In the genomic region with DNA sequence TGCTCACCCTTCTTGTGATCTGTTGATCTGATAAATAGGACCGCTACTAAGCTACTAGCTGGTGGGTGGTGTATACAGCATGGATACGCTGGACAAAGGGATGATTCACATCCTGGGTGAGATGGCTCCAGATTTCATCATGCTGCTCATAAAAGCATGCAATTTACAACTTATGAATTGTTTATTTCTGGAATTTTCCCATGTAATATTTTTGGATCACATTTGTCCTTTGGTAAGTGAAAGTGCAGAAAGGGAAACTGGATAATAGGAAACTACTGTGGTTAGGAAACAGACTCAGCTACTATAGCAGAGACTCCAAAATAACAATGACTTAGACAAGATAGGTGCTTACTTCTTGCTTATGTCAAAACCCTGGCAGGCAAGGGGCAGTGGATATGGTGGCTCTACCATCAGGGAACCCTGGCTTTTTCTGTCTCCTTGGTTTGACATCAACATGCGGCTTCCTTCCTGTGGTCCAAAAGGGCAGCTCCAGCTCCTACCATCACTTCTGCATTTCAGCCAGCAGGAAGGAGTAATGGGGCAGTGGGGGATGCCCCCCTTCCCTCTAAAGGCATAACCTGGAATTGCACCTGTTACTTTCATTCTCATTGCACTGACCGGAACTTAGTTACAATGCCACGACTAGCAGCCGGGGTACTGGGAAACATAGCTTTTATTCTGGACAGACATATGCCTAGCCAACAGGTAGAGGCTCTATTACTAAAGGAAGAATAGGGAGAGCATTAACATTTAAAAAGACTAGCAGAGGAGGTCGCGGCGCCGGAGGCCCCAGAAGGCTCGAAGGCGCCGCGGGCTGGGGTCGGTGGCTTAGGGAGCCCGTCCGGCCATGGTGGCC, we compare ENCODE assay signal across 1 cellular context.
TF ChIP-seq lines count a peak whose summit lies in the region.

No MANE protein-coding gene starts in this region.

TF ChIP-seq in K562, 482 proteins besides CTCF, POLR2A, EP300 and RAD21 (continued from another document and continues in another):
- TF ChIP-seq ZNF518B (CRISPR knock-in tag; IDR thresholded peaks at IDR 0.05) = no peak
- TF ChIP-seq SRSF9 (IDR thresholded peaks at IDR 0.05; ENCODE audit: borderline replicate concordance, low read depth, low read length) = no peak
- TF ChIP-seq PTRF (tag; IDR thresholded peaks at IDR 0.05) = no peak
- no peak for TF ChIP-seq SLC30A9 (CRISPR knock-in tag; IDR thresholded peaks at IDR 0.05)
- no peak for TF ChIP-seq ZNF134 (CRISPR knock-in tag; conservative IDR thresholded peaks at IDR 0.05)
- no peak for TF ChIP-seq ZNF212 (CRISPR knock-in tag; IDR thresholded peaks at IDR 0.05)
- TF ChIP-seq TBP (optimal IDR thresholded peaks at IDR 0.05; ENCODE audit: low read depth, low read length) = no peak
- no peak for TF ChIP-seq ZNF780A (CRISPR knock-in tag; IDR thresholded peaks at IDR 0.05)
- TF ChIP-seq GABPB2 (CRISPR knock-in tag; conservative IDR thresholded peaks at IDR 0.05) = no peak
- TF ChIP-seq, protein P1, sequence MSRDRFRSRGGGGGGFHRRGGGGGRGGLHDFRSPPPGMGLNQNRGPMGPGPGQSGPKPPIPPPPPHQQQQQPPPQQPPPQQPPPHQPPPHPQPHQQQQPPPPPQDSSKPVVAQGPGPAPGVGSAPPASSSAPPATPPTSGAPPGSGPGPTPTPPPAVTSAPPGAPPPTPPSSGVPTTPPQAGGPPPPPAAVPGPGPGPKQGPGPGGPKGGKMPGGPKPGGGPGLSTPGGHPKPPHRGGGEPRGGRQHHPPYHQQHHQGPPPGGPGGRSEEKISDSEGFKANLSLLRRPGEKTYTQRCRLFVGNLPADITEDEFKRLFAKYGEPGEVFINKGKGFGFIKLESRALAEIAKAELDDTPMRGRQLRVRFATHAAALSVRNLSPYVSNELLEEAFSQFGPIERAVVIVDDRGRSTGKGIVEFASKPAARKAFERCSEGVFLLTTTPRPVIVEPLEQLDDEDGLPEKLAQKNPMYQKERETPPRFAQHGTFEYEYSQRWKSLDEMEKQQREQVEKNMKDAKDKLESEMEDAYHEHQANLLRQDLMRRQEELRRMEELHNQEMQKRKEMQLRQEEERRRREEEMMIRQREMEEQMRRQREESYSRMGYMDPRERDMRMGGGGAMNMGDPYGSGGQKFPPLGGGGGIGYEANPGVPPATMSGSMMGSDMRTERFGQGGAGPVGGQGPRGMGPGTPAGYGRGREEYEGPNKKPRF (IDR thresholded peaks at IDR 0.05; ENCODE audit: low read depth, low read length) = no peak
- no peak for TF ChIP-seq CBX8 (IDR thresholded peaks at IDR 0.05; ENCODE audit: borderline replicate concordance, extremely low read depth, low read depth, low read length, poor library complexity, severe bottlenecking)
- no peak for TF ChIP-seq ZNF133 (CRISPR knock-in tag; IDR thresholded peaks at IDR 0.05)
- TF ChIP-seq ZNF830 (CRISPR knock-in tag; IDR thresholded peaks at IDR 0.05) = no peak
- no peak for TF ChIP-seq ARHGAP35 (IDR thresholded peaks at IDR 0.05; ENCODE audit: partially characterized antibody)
- no peak for TF ChIP-seq NFIC (IDR thresholded peaks at IDR 0.05)
- TF ChIP-seq HCFC1 (IDR thresholded peaks at IDR 0.05; ENCODE audit: low read depth, low read length) = no peak
- TF ChIP-seq POLR3A (IDR thresholded peaks at IDR 0.05; ENCODE audit: borderline replicate concordance, extremely low read depth, insufficient read depth, insufficient read length) = no peak
- TF ChIP-seq SUPT5H (IDR thresholded peaks at IDR 0.05) = no peak
- no peak for TF ChIP-seq TCF7L2 (IDR thresholded peaks at IDR 0.05; ENCODE audit: low read depth, low read length)
- no peak for TF ChIP-seq SIX5 (IDR thresholded peaks at IDR 0.05; ENCODE audit: borderline replicate concordance in 1 of 2, insufficient read depth in 1 of 2, low read depth in 1 of 2, low read length in 2 of 2)
- TF ChIP-seq GATAD2B (IDR thresholded peaks at IDR 0.05; ENCODE audit: borderline replicate concordance) = no peak
- no peak for TF ChIP-seq ZNF561 (CRISPR knock-in tag; conservative IDR thresholded peaks at IDR 0.05)
- TF ChIP-seq ZNF24 (IDR thresholded peaks at IDR 0.05) = no peak
- TF ChIP-seq, protein P2, sequence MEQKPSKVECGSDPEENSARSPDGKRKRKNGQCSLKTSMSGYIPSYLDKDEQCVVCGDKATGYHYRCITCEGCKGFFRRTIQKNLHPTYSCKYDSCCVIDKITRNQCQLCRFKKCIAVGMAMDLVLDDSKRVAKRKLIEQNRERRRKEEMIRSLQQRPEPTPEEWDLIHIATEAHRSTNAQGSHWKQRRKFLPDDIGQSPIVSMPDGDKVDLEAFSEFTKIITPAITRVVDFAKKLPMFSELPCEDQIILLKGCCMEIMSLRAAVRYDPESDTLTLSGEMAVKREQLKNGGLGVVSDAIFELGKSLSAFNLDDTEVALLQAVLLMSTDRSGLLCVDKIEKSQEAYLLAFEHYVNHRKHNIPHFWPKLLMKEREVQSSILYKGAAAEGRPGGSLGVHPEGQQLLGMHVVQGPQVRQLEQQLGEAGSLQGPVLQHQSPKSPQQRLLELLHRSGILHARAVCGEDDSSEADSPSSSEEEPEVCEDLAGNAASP (IDR thresholded peaks at IDR 0.05) = no peak
- no peak for TF ChIP-seq TSC22D4 (tag; IDR thresholded peaks at IDR 0.05)
- TF ChIP-seq MGA (IDR thresholded peaks at IDR 0.05) = no peak
- TF ChIP-seq PCBP1 (IDR thresholded peaks at IDR 0.05; ENCODE audit: low read depth, low read length, poor library complexity, severe bottlenecking) = no peak
- TF ChIP-seq, protein P3, sequence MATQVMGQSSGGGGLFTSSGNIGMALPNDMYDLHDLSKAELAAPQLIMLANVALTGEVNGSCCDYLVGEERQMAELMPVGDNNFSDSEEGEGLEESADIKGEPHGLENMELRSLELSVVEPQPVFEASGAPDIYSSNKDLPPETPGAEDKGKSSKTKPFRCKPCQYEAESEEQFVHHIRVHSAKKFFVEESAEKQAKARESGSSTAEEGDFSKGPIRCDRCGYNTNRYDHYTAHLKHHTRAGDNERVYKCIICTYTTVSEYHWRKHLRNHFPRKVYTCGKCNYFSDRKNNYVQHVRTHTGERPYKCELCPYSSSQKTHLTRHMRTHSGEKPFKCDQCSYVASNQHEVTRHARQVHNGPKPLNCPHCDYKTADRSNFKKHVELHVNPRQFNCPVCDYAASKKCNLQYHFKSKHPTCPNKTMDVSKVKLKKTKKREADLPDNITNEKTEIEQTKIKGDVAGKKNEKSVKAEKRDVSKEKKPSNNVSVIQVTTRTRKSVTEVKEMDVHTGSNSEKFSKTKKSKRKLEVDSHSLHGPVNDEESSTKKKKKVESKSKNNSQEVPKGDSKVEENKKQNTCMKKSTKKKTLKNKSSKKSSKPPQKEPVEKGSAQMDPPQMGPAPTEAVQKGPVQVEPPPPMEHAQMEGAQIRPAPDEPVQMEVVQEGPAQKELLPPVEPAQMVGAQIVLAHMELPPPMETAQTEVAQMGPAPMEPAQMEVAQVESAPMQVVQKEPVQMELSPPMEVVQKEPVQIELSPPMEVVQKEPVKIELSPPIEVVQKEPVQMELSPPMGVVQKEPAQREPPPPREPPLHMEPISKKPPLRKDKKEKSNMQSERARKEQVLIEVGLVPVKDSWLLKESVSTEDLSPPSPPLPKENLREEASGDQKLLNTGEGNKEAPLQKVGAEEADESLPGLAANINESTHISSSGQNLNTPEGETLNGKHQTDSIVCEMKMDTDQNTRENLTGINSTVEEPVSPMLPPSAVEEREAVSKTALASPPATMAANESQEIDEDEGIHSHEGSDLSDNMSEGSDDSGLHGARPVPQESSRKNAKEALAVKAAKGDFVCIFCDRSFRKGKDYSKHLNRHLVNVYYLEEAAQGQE (CRISPR knock-in tag; IDR thresholded peaks at IDR 0.05; ENCODE audit: low read depth) = no peak
- no peak for TF ChIP-seq ETS1 (conservative IDR thresholded peaks at IDR 0.05; ENCODE audit: control insufficient read depth, low read depth, low read length)
